In the genomic region with DNA sequence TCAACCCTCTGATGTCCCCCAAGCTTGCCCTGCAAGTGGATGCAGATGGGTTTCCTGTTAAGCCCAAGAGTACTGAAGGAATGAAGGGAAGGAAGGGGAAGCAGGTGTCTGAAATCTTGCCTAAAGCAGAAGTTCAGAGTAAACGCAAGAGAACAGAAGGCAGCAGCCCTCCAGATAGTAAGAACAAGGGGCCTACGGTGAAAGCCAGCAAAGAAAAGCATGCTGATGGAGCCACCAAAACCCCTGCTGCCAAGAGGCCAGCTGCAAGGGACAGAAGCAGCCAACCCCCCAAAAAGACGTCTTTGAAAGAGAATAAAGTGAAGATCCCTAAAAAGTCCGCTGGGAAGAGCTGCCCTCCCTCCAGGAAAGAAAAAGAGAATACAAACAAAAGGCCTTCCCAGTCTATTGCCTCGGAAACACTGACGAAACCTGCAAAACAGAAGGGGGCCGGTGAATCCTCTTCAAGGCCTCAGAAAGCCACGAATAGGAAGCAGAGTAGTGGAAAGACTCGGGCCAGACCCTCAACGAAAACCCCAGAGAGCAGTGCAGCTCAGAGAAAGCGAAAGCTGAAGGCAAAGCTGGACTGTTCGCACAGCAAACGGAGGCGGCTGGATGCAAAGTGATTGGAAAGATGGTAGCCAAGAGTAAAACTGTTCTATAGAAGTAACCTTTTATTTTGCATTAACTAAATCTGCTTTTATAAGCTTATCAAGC, we compare ENCODE assay signal across 11 cellular contexts.
DNase-seq lines count a peak whose midpoint lies in the region; ATAC-seq, FAIRE-seq and TF ChIP-seq lines count a peak whose summit lies in the region.
"Had no signal": no experiment of that assay in that cellular context is flagged by ENCODE, and none has a peak within 500 bp of the region (broad histone marks: within the 10 kb centered on the region; RNA-seq: fewer than 3 reads in every experiment).

No MANE protein-coding gene starts in this region.

- H3K27ac ChIP-seq in subcutaneous abdominal adipose tissue (ENCODE audit: low read depth, low read length) = no peak overlapping the region
- H3K27ac ChIP-seq: stomach had no signal

- H3K4me1 ChIP-seq in subcutaneous abdominal adipose tissue (ENCODE audit: control insufficient read depth in 5 of 5, insufficient read depth in 5 of 5, low read length in 5 of 5) = peaks cover 0 to 7% (median 3%) of the 10 kb centered on the region in 5 donors

- H3K4me3 Mint-ChIP-seq in activated CD4-positive, alpha-beta memory T cell treated with anti-CD3 and anti-CD28 coated beads for 36 hours = no peak overlapping the region

- peak overlapping the region in 1 of 5 donors; percentile 4 for H3K9ac ChIP-seq in subcutaneous abdominal adipose tissue (ENCODE audit: low read length in 5 of 5)

- peak; percentile 99 for FAIRE-seq in GM19239 (lab: Jason Lieb, UNC)
- FAIRE-seq: endothelial cell of umbilical vein had no signal

- POLR2A ChIA-PET in activated CD4-positive, alpha-beta memory T cell treated with anti-CD3 and anti-CD28 coated beads for 36 hours (lab: Charles Lee) = no interaction called here

- H3K4me1 Mint-ChIP-seq in activated CD4-positive, alpha-beta memory T cell treated with anti-CD3 and anti-CD28 coated beads for 36 hours (ENCODE audit: low read depth) = no peaks in the 10 kb centered on the region

- H3K27me3 Mint-ChIP-seq in activated CD4-positive, alpha-beta memory T cell treated with anti-CD3 and anti-CD28 coated beads for 36 hours = no peaks in the 10 kb centered on the region

- peak; percentile 88 for ATAC-seq in HG03354 (IDR thresholded peaks at IDR 0.05; ENCODE audit: poor library complexity, severe bottlenecking, unreplicated experiment)

- H3K27me3 ChIP-seq in subcutaneous abdominal adipose tissue (ENCODE audit: control insufficient read depth in 5 of 5, insufficient read depth in 4 of 5, low read length in 5 of 5) = no peaks in the 10 kb centered on the region
- H3K27me3 ChIP-seq: stomach had no signal

- peaks cover 6 to 20% (median 17%) of the 10 kb centered on the region in 5 donors for H3K36me3 ChIP-seq in subcutaneous abdominal adipose tissue (ENCODE audit: control insufficient read depth in 5 of 5, insufficient read depth in 5 of 5, low read length in 5 of 5)

- DNase-seq in GM19239 (ENCODE audit: insufficient read length, low spot score) = peak; percentile 48
- DNase-seq in foreskin fibroblast = no peak
- no peak for DNase-seq in activated CD4-positive, alpha-beta memory T cell treated with anti-CD3 and anti-CD28 coated beads for 36 hours
- DNase-seq in DMS153 (lab: John Stamatoyannopoulos, UW) = no peak
- no peak for DNase-seq in erythroblast (lab: John Stamatoyannopoulos, UW)
- DNase-seq: activated effector memory CD4-positive, alpha-beta T cell treated with Interleukin-2 at 50 U/mL for 16 hours; stomach; T-helper 2 cell had no signal

- H3K36me3 Mint-ChIP-seq in activated CD4-positive, alpha-beta memory T cell treated with anti-CD3 and anti-CD28 coated beads for 36 hours = peaks cover 15% of the 10 kb centered on the region

- H3K4me3 ChIP-seq in foreskin fibroblast (ENCODE audit: low read depth in 1 of 2, low read length in 2 of 2) (peak overlapping the region; percentile 13 to 14), subcutaneous abdominal adipose tissue (ENCODE audit: low read depth in 1 of 5, low read length in 5 of 5) (peak overlapping the region; percentile 11 to 50 (median 27))
- H3K4me3 ChIP-seq: stomach had no signal

- H3K27ac Mint-ChIP-seq in activated CD4-positive, alpha-beta memory T cell treated with anti-CD3 and anti-CD28 coated beads for 36 hours = no peak overlapping the region

- intact Hi-C loops in activated CD4-positive, alpha-beta memory T cell treated with anti-CD3 and anti-CD28 coated beads for 36 hours (cut with micrococcal nuclease) = no loop called here

- no peaks in the 10 kb centered on the region for H3K9me3 ChIP-seq in subcutaneous abdominal adipose tissue (ENCODE audit: control insufficient read depth in 5 of 5, low read length in 5 of 5)
- H3K9me3 ChIP-seq: stomach had no signal

- TF ChIP-seq POLR2A in erythroblast (IDR thresholded peaks at IDR 0.05; ENCODE audit: low read length) = no peak

- no peak for TF ChIP-seq CTCF in foreskin fibroblast (IDR thresholded peaks at IDR 0.05; ENCODE audit: low read depth, low read length)

- CTCF ChIA-PET in activated CD4-positive, alpha-beta memory T cell treated with anti-CD3 and anti-CD28 coated beads for 36 hours (lab: Charles Lee) = interaction anchor here (0.5 to 1.2 kb wide), 3 partner anchors 41 to 230 kb away, joined by 3 to 4 read pairs (median 4); no protein-coding TSS in a partner anchor

- no peaks in the 10 kb centered on the region for H3K9me3 Mint-ChIP-seq in activated CD4-positive, alpha-beta memory T cell treated with anti-CD3 and anti-CD28 coated beads for 36 hours
